ENCODE assay signal across 13 cellular contexts in genomic region chr2:195594916-195595694, GRCh38.
"Had no signal": no experiment of that assay in that cellular context is flagged by ENCODE, and none has a peak within 500 bp of the region (broad histone marks: within the 10 kb centered on the region; RNA-seq: fewer than 3 reads in every experiment).

No MANE protein-coding gene starts in this region.

- H3K36me3 ChIP-seq: adrenal gland, colonic mucosa, heart left ventricle, left lung, pancreas, upper lobe of left lung had no signal

- H3K4me3 Mint-ChIP-seq: activated naive CD4-positive, alpha-beta T cell treated with anti-CD3 and anti-CD28 coated beads, Interleukin-2, amount 10 ng/mL, durations not matched to agents 7 days and 5 days; mesothelial cell of epicardium had no signal

- H3K9me3 ChIP-seq: adrenal gland, colonic mucosa, heart left ventricle, left lung, pancreas, upper lobe of left lung had no signal

- H3K4me1 ChIP-seq: colonic mucosa had no signal

- H3K27ac Mint-ChIP-seq: mesothelial cell of epicardium had no signal

- H3K27ac ChIP-seq: colonic mucosa, left lung, pancreas had no signal

- H3K27me3 Mint-ChIP-seq: activated naive CD4-positive, alpha-beta T cell treated with anti-CD3 and anti-CD28 coated beads, Interleukin-2, amount 10 ng/mL, durations not matched to agents 7 days and 5 days had no signal

- H3K27me3 ChIP-seq: adrenal gland, colonic mucosa, heart left ventricle, left lung, pancreas, upper lobe of left lung had no signal

- H3K9me3 Mint-ChIP-seq: mesothelial cell of epicardium had no signal

- H3K36me3 Mint-ChIP-seq: mesothelial cell of epicardium had no signal

- FAIRE-seq: frontal cortex, islet of Langerhans, pancreas had no signal

- H3K4me3 ChIP-seq: colonic mucosa, heart left ventricle, left lung, pancreas, upper lobe of left lung had no signal

- DNase-seq: activated CD4-positive, alpha-beta T cell treated with anti-CD3 and anti-CD28 coated beads for 4 hours; activated naive CD4-positive, alpha-beta T cell treated with anti-CD3 and anti-CD28 coated beads, Interleukin-2, amount 10 ng/mL, durations not matched to agents 7 days and 5 days; adrenal gland; colonic mucosa; effector CD4-positive, alpha-beta T cell; heart left ventricle; left lung; pancreas; T-helper 9 cell; upper lobe of left lung had no signal

- ATAC-seq: heart left ventricle, left lung had no signal
